21 cellular contexts compared by ENCODE assay signal in the genomic region with DNA sequence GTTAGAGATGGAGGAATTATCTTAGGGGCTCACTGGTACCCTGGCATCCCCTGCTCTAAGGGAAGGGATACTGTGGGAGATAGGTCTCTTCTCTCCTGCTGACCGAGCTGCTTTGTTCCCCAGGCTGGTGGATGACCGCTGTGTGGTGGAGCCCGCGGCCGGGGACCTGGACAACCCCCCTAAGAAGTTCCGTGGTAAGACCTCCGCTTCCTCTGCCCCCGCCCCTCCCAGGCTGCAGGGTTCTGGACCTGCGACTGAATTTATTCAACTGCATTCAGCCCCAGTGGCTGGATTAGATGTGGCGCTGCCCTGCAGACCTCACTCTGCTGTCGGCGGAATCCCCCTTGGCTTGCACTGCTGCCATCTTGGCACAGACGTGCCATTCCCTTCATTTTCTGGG.
"Had no signal": no experiment of that assay in that cellular context is flagged by ENCODE, and none has a peak within 500 bp of the region (broad histone marks: within the 10 kb centered on the region; RNA-seq: fewer than 3 reads in every experiment).

No MANE protein-coding gene starts in this region.

- H3K4me3 Mint-ChIP-seq: central memory CD8-positive, alpha-beta T cell; memory B cell; mesothelial cell of epicardium; nephron had no signal

- H3K27me3 Mint-ChIP-seq: central memory CD8-positive, alpha-beta T cell; memory B cell had no signal

- DNase-seq: cortex of kidney; dorsolateral prefrontal cortex; effector memory CD4-positive, alpha-beta T cell; esophagus squamous epithelium; foreskin fibroblast; glutamatergic neuron; kidney; left cardiac atrium; left ventricle myocardium inferior; lower lobe of right lung; sigmoid colon; stimulated activated naive CD4-positive, alpha-beta T cell treated with Interleukin-2 at 50 U/mL for 16 hours; thyroid gland had no signal

- H3K27ac ChIP-seq: dorsolateral prefrontal cortex, left ventricle myocardium inferior, lower lobe of right lung, neutrophil, suprapubic skin, thyroid gland had no signal

- H3K4me3 ChIP-seq: dorsolateral prefrontal cortex, esophagus squamous epithelium, gastroesophageal sphincter, left ventricle myocardium inferior, lower lobe of right lung, sigmoid colon, skin epidermis, suprapubic skin, thyroid gland had no signal

- H3K27ac Mint-ChIP-seq: memory B cell, mesothelial cell of epicardium had no signal

- H3K36me3 Mint-ChIP-seq: mesothelial cell of epicardium had no signal

- H3K9me3 Mint-ChIP-seq: central memory CD8-positive, alpha-beta T cell; memory B cell; mesothelial cell of epicardium; nephron had no signal

- H3K4me1 ChIP-seq: sigmoid colon had no signal

- H3K9me3 ChIP-seq: esophagus squamous epithelium, gastroesophageal sphincter, left ventricle myocardium inferior, lower lobe of right lung, neutrophil, sigmoid colon, suprapubic skin, thyroid gland had no signal

- H3K36me3 ChIP-seq: gastroesophageal sphincter, left ventricle myocardium inferior, neutrophil, sigmoid colon, suprapubic skin had no signal

- H3K27me3 ChIP-seq: dorsolateral prefrontal cortex, esophagus squamous epithelium, suprapubic skin, thyroid gland had no signal

- ATAC-seq: gastroesophageal sphincter, left cardiac atrium, lower lobe of right lung had no signal
